ENCODE assay signal across 9 cellular contexts in genomic region chr2:88880441-88880953, GRCh38.
DNase-seq lines count a peak whose midpoint lies in the region; ATAC-seq and TF ChIP-seq lines count a peak whose summit lies in the region.
"Had no signal": no experiment of that assay in that cellular context is flagged by ENCODE, and none has a peak within 500 bp of the region (broad histone marks: within the 10 kb centered on the region; RNA-seq: fewer than 3 reads in every experiment).

No MANE protein-coding gene starts in this region.

- no peaks in the 10 kb centered on the region for H3K9me3 Mint-ChIP-seq in activated naive CD4-positive, alpha-beta T cell treated with anti-CD3 and anti-CD28 coated beads for 36 hours
- H3K9me3 Mint-ChIP-seq: activated naive CD8-positive, alpha-beta T cell treated with anti-CD3 and anti-CD28 coated beads, Interleukin-2, amount 10 ng/mL, durations not matched to agents 7 days and 5 days had no signal

- H3K4me1 ChIP-seq in heart left ventricle, result peaks cover 0 to 7% (median 0%) of the 10 kb centered on the region in 12 donors

- no peaks in the 10 kb centered on the region for H3K36me3 Mint-ChIP-seq in activated naive CD4-positive, alpha-beta T cell treated with anti-CD3 and anti-CD28 coated beads for 36 hours (ENCODE audit: low read depth)
- H3K36me3 Mint-ChIP-seq: activated naive CD8-positive, alpha-beta T cell treated with anti-CD3 and anti-CD28 coated beads, Interleukin-2, amount 10 ng/mL, durations not matched to agents 7 days and 5 days had no signal

- H3K9me3 ChIP-seq in heart left ventricle, result no peaks in the 10 kb centered on the region

- H3K4me3 ChIP-seq in heart left ventricle, result peak overlapping the region in 2 of 12 donors; percentile 5 to 14

- DNase-seq in NCI-H1417 (lab: John Stamatoyannopoulos, UW) (peak; percentile 21 to 76 (median 28)), NCI-H1417 treated with DMSO at 0.1 percent for 48 hours (lab: John Stamatoyannopoulos, UW) (no peak), NCI-H2227 treated with DMSO at 0.1 percent for 48 hours (lab: John Stamatoyannopoulos, UW) (peak; percentile 68), heart left ventricle (peak in 2 of 5 donors; percentile 20 to 26), retina (peak; percentile 59)
- DNase-seq in activated naive CD4-positive, alpha-beta T cell treated with anti-CD3 and anti-CD28 coated beads for 36 hours, result peak; percentile 61
- DNase-seq: activated naive CD8-positive, alpha-beta T cell treated with anti-CD3 and anti-CD28 coated beads, Interleukin-2, amount 10 ng/mL, durations not matched to agents 7 days and 5 days had no signal

- no peak for TF ChIP-seq POLR2A in heart left ventricle (IDR thresholded peaks at IDR 0.05)

- no peak overlapping the region for H3K4me3 Mint-ChIP-seq in activated naive CD4-positive, alpha-beta T cell treated with anti-CD3 and anti-CD28 coated beads for 36 hours
- H3K4me3 Mint-ChIP-seq: activated naive CD8-positive, alpha-beta T cell treated with anti-CD3 and anti-CD28 coated beads, Interleukin-2, amount 10 ng/mL, durations not matched to agents 7 days and 5 days had no signal

- peaks cover 0 to 6% (median 0%) of the 10 kb centered on the region in 9 donors for H3K27me3 ChIP-seq in heart left ventricle

- no peak overlapping the region for H3K27ac Mint-ChIP-seq in activated naive CD4-positive, alpha-beta T cell treated with anti-CD3 and anti-CD28 coated beads for 36 hours
- H3K27ac Mint-ChIP-seq: activated naive CD8-positive, alpha-beta T cell treated with anti-CD3 and anti-CD28 coated beads, Interleukin-2, amount 10 ng/mL, durations not matched to agents 7 days and 5 days had no signal

- peaks cover 2% of the 10 kb centered on the region for H3K4me1 Mint-ChIP-seq in activated naive CD4-positive, alpha-beta T cell treated with anti-CD3 and anti-CD28 coated beads for 36 hours (ENCODE audit: low read depth)
- H3K4me1 Mint-ChIP-seq: activated naive CD8-positive, alpha-beta T cell treated with anti-CD3 and anti-CD28 coated beads, Interleukin-2, amount 10 ng/mL, durations not matched to agents 7 days and 5 days had no signal

- peak; percentile 46 for ATAC-seq in HG02610 (IDR thresholded peaks at IDR 0.05; ENCODE audit: unreplicated experiment)
- ATAC-seq in heart left ventricle, result peak in 3 of 4 donors; percentile 73 to 86 (median 76)
- no peak for ATAC-seq in GM19455 (IDR thresholded peaks at IDR 0.05; ENCODE audit: unreplicated experiment)

- intact Hi-C loops in activated naive CD4-positive, alpha-beta T cell treated with anti-CD3 and anti-CD28 coated beads for 36 hours (cut with micrococcal nuclease), result loop anchor here (1.0 to 5.0 kb wide), 5 partner anchors 39 to 272 kb away; no protein-coding TSS in a partner anchor
- intact Hi-C loops in heart left ventricle (cut with DNase I), result loop anchor here in 3 of 10 donors (5.0 to 10.0 kb wide), 3 partner anchors 138 to 264 kb away; no protein-coding TSS in a partner anchor

- peak; percentile 62 to 86 (median 76) for TF ChIP-seq CTCF in heart left ventricle (IDR thresholded peaks at IDR 0.05)

- H3K27me3 Mint-ChIP-seq in activated naive CD4-positive, alpha-beta T cell treated with anti-CD3 and anti-CD28 coated beads for 36 hours (ENCODE audit: low read depth), result peaks cover 6% of the 10 kb centered on the region

- no peak overlapping the region for H3K27ac ChIP-seq in heart left ventricle

- 6 to 8% (median 6%) methylated on average over 11 of the region's 11 CpGs for WGBS in heart left ventricle, 4 donors

- no peaks in the 10 kb centered on the region for H3K36me3 ChIP-seq in heart left ventricle

- CTCF ChIA-PET in activated naive CD4-positive, alpha-beta T cell treated with anti-CD3 and anti-CD28 coated beads for 36 hours (lab: Charles Lee), result interaction anchor here (0.6 to 2.2 kb wide), 34 partner anchors 8 to 275 kb away, joined by 3 to 17 read pairs (median 4); no protein-coding TSS in a partner anchor
